3 cellular contexts compared by ENCODE assay signal in genomic region chr7:122553761-122554160, GRCh38.
"Had no signal": no experiment of that assay in that cellular context is flagged by ENCODE, and none has a peak within 500 bp of the region (broad histone marks: within the 10 kb centered on the region; RNA-seq: fewer than 3 reads in every experiment).

No MANE protein-coding gene starts in this region.

- H3K4me3 ChIP-seq: GM12878 had no signal

- ATAC-seq: GM12878 had no signal

- DNase-seq: GDM1, GF-D8 had no signal
